33 cellular contexts compared by ENCODE assay signal in genomic region chr12:30977537-30978349, GRCh38. TPM values are rescaled to one million over a fixed set of nuclear protein-coding genes. Genes with fewer than 3 reads are reported as not detected.
"Had no signal": no experiment of that assay in that cellular context is flagged by ENCODE, and none has a peak within 500 bp of the region (broad histone marks: within the 10 kb centered on the region; RNA-seq: fewer than 3 reads in every experiment).

No MANE protein-coding gene starts in this region.

- H3K9me3 ChIP-seq: adrenal gland, ascending aorta, esophagus squamous epithelium, psoas muscle, sigmoid colon, thyroid gland, upper lobe of right lung had no signal

- H3K79me2 ChIP-seq: parathyroid adenoma had no signal

- H3K4me3 Mint-ChIP-seq: activated CD4-positive, alpha-beta memory T cell treated with anti-CD3 and anti-CD28 coated beads for 36 hours; activated CD4-positive, alpha-beta T cell treated with anti-CD3 and anti-CD28 coated beads, Interleukin-2, amount 10 ng/mL, durations not matched to agents 24 days and 14 days; activated naive CD4-positive, alpha-beta T cell treated with anti-CD3 and anti-CD28 coated beads for 36 hours; activated naive CD8-positive, alpha-beta T cell treated with anti-CD3 and anti-CD28 coated beads for 36 hours; activated T-helper 1 cell treated with anti-CD3 and anti-CD28 coated beads, Interleukin-12 subunit alpha, Interleukin-12 subunit beta, Interleukin-2, Interleukin-4 antibody, amounts not matched to agents 30 ng/mL and 10 ng/mL and 1 ng/mL, durations not matched to agents 14 hours and 24 hours and 36 hours; brain; naive thymus-derived CD8-positive, alpha-beta T cell; neural crest cell; stimulated activated effector memory CD8-positive, alpha-beta T cell treated with anti-CD3 and anti-CD28 coated beads, Interleukin-12 subunit alpha, Interleukin-12 subunit beta, amount 100 ng/mL, for 72 hours; stimulated activated naive CD8-positive, alpha-beta T cell treated with anti-CD3 and anti-CD28 coated beads, Interleukin-15, amount 100 ng/mL, for 72 hours; T-helper 17 cell had no signal

- H3K36me3 Mint-ChIP-seq: activated CD4-positive, alpha-beta memory T cell treated with anti-CD3 and anti-CD28 coated beads for 36 hours; activated naive CD8-positive, alpha-beta T cell treated with anti-CD3 and anti-CD28 coated beads for 36 hours; brain; naive thymus-derived CD8-positive, alpha-beta T cell; stimulated activated effector memory CD8-positive, alpha-beta T cell treated with anti-CD3 and anti-CD28 coated beads, Interleukin-12 subunit alpha, Interleukin-12 subunit beta, amount 100 ng/mL, for 72 hours had no signal

- H3K27ac Mint-ChIP-seq: activated CD4-positive, alpha-beta memory T cell treated with anti-CD3 and anti-CD28 coated beads for 36 hours; activated CD4-positive, alpha-beta T cell treated with anti-CD3 and anti-CD28 coated beads, Interleukin-2, amount 10 ng/mL, durations not matched to agents 24 days and 14 days; activated naive CD4-positive, alpha-beta T cell treated with anti-CD3 and anti-CD28 coated beads for 36 hours; activated naive CD8-positive, alpha-beta T cell treated with anti-CD3 and anti-CD28 coated beads for 36 hours; activated T-helper 1 cell treated with anti-CD3 and anti-CD28 coated beads, Interleukin-12 subunit alpha, Interleukin-12 subunit beta, Interleukin-2, Interleukin-4 antibody, amounts not matched to agents 30 ng/mL and 10 ng/mL and 1 ng/mL, durations not matched to agents 14 hours and 24 hours and 36 hours; stimulated activated effector memory CD8-positive, alpha-beta T cell treated with anti-CD3 and anti-CD28 coated beads, Interleukin-12 subunit alpha, Interleukin-12 subunit beta, amount 100 ng/mL, for 72 hours; T-helper 17 cell had no signal

- ATAC-seq: naive thymus-derived CD8-positive, alpha-beta T cell; psoas muscle; stimulated activated effector memory CD8-positive, alpha-beta T cell treated with anti-CD3 and anti-CD28 coated beads, Interleukin-12 subunit alpha, Interleukin-12 subunit beta, amount 100 ng/mL, for 72 hours; stimulated activated naive CD8-positive, alpha-beta T cell treated with anti-CD3 and anti-CD28 coated beads, Interleukin-15, amount 100 ng/mL, for 72 hours; T-helper 17 cell; upper lobe of right lung had no signal

- H3K36me3 ChIP-seq: adrenal gland, ascending aorta, cardiac muscle cell, esophagus squamous epithelium, sigmoid colon, thyroid gland, upper lobe of right lung had no signal

- H2AFZ ChIP-seq: parathyroid adenoma had no signal

- H3K27ac ChIP-seq: adrenal gland, ascending aorta, cardiac muscle cell, epithelial cell of prostate, esophagus squamous epithelium, parathyroid adenoma, psoas muscle, sigmoid colon, thyroid gland, upper lobe of right lung, WERI-Rb-1 had no signal

- H3K27me3 Mint-ChIP-seq: activated CD4-positive, alpha-beta memory T cell treated with anti-CD3 and anti-CD28 coated beads for 36 hours; activated CD4-positive, alpha-beta T cell treated with anti-CD3 and anti-CD28 coated beads, Interleukin-2, amount 10 ng/mL, durations not matched to agents 24 days and 14 days had no signal

- H3K27me3 ChIP-seq: adrenal gland, ascending aorta, cardiac muscle cell, sigmoid colon, thyroid gland, upper lobe of right lung had no signal

- H3K4me1 ChIP-seq: adrenal gland, ascending aorta, psoas muscle, thyroid gland, upper lobe of right lung had no signal

- H3K9ac ChIP-seq: parathyroid adenoma had no signal

- FAIRE-seq: small intestine had no signal

- H3K9me3 Mint-ChIP-seq: activated CD4-positive, alpha-beta memory T cell treated with anti-CD3 and anti-CD28 coated beads for 36 hours; activated CD4-positive, alpha-beta T cell treated with anti-CD3 and anti-CD28 coated beads, Interleukin-2, amount 10 ng/mL, durations not matched to agents 24 days and 14 days; activated naive CD4-positive, alpha-beta T cell treated with anti-CD3 and anti-CD28 coated beads for 36 hours; activated naive CD8-positive, alpha-beta T cell treated with anti-CD3 and anti-CD28 coated beads for 36 hours; activated T-helper 1 cell treated with anti-CD3 and anti-CD28 coated beads, Interleukin-12 subunit alpha, Interleukin-12 subunit beta, Interleukin-2, Interleukin-4 antibody, amounts not matched to agents 30 ng/mL and 10 ng/mL and 1 ng/mL, durations not matched to agents 14 hours and 24 hours and 36 hours; brain; naive thymus-derived CD8-positive, alpha-beta T cell; neural crest cell; stimulated activated effector memory CD8-positive, alpha-beta T cell treated with anti-CD3 and anti-CD28 coated beads, Interleukin-12 subunit alpha, Interleukin-12 subunit beta, amount 100 ng/mL, for 72 hours; stimulated activated naive CD8-positive, alpha-beta T cell treated with anti-CD3 and anti-CD28 coated beads, Interleukin-15, amount 100 ng/mL, for 72 hours had no signal

- H3K4me1 Mint-ChIP-seq: activated CD4-positive, alpha-beta T cell treated with anti-CD3 and anti-CD28 coated beads, Interleukin-2, amount 10 ng/mL, durations not matched to agents 24 days and 14 days; activated naive CD8-positive, alpha-beta T cell treated with anti-CD3 and anti-CD28 coated beads for 36 hours; stimulated activated effector memory CD8-positive, alpha-beta T cell treated with anti-CD3 and anti-CD28 coated beads, Interleukin-12 subunit alpha, Interleukin-12 subunit beta, amount 100 ng/mL, for 72 hours; stimulated activated naive CD8-positive, alpha-beta T cell treated with anti-CD3 and anti-CD28 coated beads, Interleukin-15, amount 100 ng/mL, for 72 hours; T-helper 17 cell had no signal

- H3K4me3 ChIP-seq: adrenal gland, ascending aorta, cardiac muscle cell, esophagus squamous epithelium, psoas muscle, sigmoid colon, thyroid gland, upper lobe of right lung had no signal

- DNase-seq: activated CD4-positive, alpha-beta memory T cell treated with anti-CD3 and anti-CD28 coated beads for 36 hours; activated CD4-positive, alpha-beta T cell treated with anti-CD3 and anti-CD28 coated beads, Interleukin-2, amount 10 ng/mL, durations not matched to agents 24 days and 14 days; activated CD4-positive, CD25-positive, alpha-beta regulatory T cell treated with anti-CD3 and anti-CD28 coated beads, Interleukin-2, amount 50 U/mL, for 72 hours; activated CD8-positive, alpha-beta memory T cell treated with anti-CD3 and anti-CD28 coated beads, Interleukin-2, amount 50 U/mL, for 4 hours; activated effector memory CD4-positive, alpha-beta T cell treated with anti-CD3 and anti-CD28 coated beads, Interleukin-2, amount 50 U/mL, for 16 hours; activated naive CD4-positive, alpha-beta T cell treated with anti-CD3 and anti-CD28 coated beads for 36 hours; activated naive CD8-positive, alpha-beta T cell treated with anti-CD3 and anti-CD28 coated beads for 36 hours; activated T-cell treated with anti-CD3 and anti-CD28 coated beads, Interleukin-2, amount 50 U/mL, for 1 hour; adrenal gland; cortex of kidney; esophagus squamous epithelium; foreskin melanocyte; islet precursor cell; naive thymus-derived CD8-positive, alpha-beta T cell; psoas muscle; small intestine; stimulated activated CD4-positive, alpha-beta T cell treated with anti-CD3 and anti-CD28 coated beads, Interleukin-4, amount 100 ng/mL, for 24 hours; stimulated activated naive CD8-positive, alpha-beta T cell treated with anti-CD3 and anti-CD28 coated beads, Interleukin-15, amount 100 ng/mL, for 72 hours; T-helper 17 cell; T1000; thyroid gland; upper lobe of right lung; WERI-Rb-1 had no signal

RNA-seq across cellular contexts. Expression of gene TSPAN11, which starts 51.2 kb away (rescaled TPM):
- total RNA-seq: activated CD4-positive, alpha-beta memory T cell treated with anti-CD3 and anti-CD28 coated beads for 36 hours; activated CD4-positive, alpha-beta T cell treated with anti-CD3 and anti-CD28 coated beads, Interleukin-2, amount 10 ng/mL, durations not matched to agents 24 days and 14 days; activated CD8-positive, alpha-beta memory T cell treated with anti-CD3 and anti-CD28 coated beads for 36 hours; activated naive CD4-positive, alpha-beta T cell treated with anti-CD3 and anti-CD28 coated beads for 36 hours; activated naive CD8-positive, alpha-beta T cell treated with anti-CD3 and anti-CD28 coated beads for 36 hours; activated T-helper 1 cell treated with anti-CD3 and anti-CD28 coated beads, Interleukin-12 subunit alpha, Interleukin-12 subunit beta, Interleukin-2, Interleukin-4 antibody, amounts not matched to agents 30 ng/mL and 10 ng/mL and 1 ng/mL, durations not matched to agents 14 hours and 24 hours and 36 hours; naive thymus-derived CD8-positive, alpha-beta T cell; T-helper 17 cell had no signal
- polyA plus RNA-seq: naive thymus-derived CD8-positive, alpha-beta T cell had no signal
